8 cellular contexts compared by ENCODE assay signal in the genomic region with DNA sequence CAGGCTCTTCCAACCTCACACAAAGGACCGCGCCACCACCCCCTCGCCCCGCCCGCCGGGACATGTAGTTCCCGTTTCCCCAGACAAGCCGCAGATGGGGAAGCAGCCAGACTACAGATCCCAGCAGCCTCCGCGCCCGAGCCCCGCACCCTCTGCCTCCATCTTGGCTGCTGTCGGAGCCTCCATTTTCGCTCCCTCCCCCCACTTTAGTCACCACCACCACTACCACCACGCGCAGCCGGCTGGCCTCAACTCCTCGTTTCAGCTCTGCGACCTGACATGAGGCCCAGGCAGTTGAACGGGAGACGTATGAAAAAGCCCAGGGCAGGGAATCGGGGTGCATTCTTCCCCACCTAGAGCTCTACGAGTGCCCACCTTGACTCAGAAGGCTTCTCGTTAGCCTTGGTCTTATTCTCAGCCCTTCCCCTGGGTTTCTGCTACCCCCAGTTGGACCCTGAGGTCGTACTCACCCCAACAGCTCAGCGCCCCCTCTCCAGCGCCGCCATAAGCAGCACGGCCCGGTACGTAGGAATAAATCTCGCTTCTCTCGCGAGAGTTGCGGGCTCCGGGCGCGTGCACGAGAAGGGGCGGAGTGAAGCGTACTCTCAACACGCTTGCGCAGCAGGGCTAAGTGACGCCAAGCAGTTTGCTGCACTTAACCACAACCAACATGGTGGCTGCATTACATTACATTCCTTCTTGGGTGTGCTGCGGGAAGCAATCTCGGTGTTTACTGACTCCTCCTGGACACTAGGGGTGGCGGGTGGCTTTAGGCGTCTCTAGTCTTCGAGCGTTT. TPM values are rescaled to one million over a fixed set of nuclear protein-coding genes. Genes with fewer than 3 reads are reported as not detected.
DNase-seq lines count a peak whose midpoint lies in the region; ATAC-seq and TF ChIP-seq lines count a peak whose summit lies in the region.

Gene CSDE1 (minus strand): TSS at position 530 of the 796 bp plus-strand sequence. CDS start 18,094 bp downstream, outside the sequence.

- H3K9me3 Mint-ChIP-seq in activated CD4-positive, alpha-beta T cell treated with anti-CD3 and anti-CD28 coated beads, Interleukin-2, amount 10 ng/mL, durations not matched to agents 7 days and 5 days, result peaks cover 6% of the 10 kb centered on the region

- peak within 1 kb of the TSS; percentile 99 for H3K4me3 ChIP-seq in coronary artery

- DNase-seq in NCI-H69 (lab: John Stamatoyannopoulos, UW), result peak; percentile 97
- DNase-seq in activated CD4-positive, alpha-beta T cell treated with anti-CD3 and anti-CD28 coated beads, Interleukin-2, amount 10 ng/mL, durations not matched to agents 7 days and 5 days, result peak; percentile 97
- DNase-seq in coronary artery (ENCODE audit: low spot score), result peak; percentile 97
- peak; percentile 97 for DNase-seq in left colon
- peak; percentile 97 for DNase-seq in stimulated activated CD4-positive, alpha-beta T cell treated with anti-CD3 and anti-CD28 coated beads, Interleukin-1b, Interleukin-23, amount 100 ng/mL, for 48 hours

- ATAC-seq in GM19351 (IDR thresholded peaks at IDR 0.05; ENCODE audit: unreplicated experiment) (peak; percentile 72), HG03521 (IDR thresholded peaks at IDR 0.05; ENCODE audit: unreplicated experiment) (peak; percentile 82), left colon (peak; percentile 90)

- H3K4me3 Mint-ChIP-seq in activated CD4-positive, alpha-beta T cell treated with anti-CD3 and anti-CD28 coated beads, Interleukin-2, amount 10 ng/mL, durations not matched to agents 7 days and 5 days, result peak within 1 kb of the TSS; percentile 99

- peaks cover 27% of the 10 kb centered on the region for H3K36me3 Mint-ChIP-seq in activated CD4-positive, alpha-beta T cell treated with anti-CD3 and anti-CD28 coated beads, Interleukin-2, amount 10 ng/mL, durations not matched to agents 7 days and 5 days (ENCODE audit: low read depth)

- intact Hi-C loops in left colon (cut with DNase I, micrococcal nuclease), result no loop called here

- TF ChIP-seq CTCF in C4-2B (conservative IDR thresholded peaks at IDR 0.05) (peak; percentile 50), coronary artery (IDR thresholded peaks at IDR 0.05) (no peak)

- POLR2A ChIA-PET in activated CD4-positive, alpha-beta T cell treated with anti-CD3 and anti-CD28 coated beads, Interleukin-2, amount 10 ng/mL, durations not matched to agents 7 days and 5 days (lab: Charles Lee), result no interaction called here

- peaks cover 52% of the 10 kb centered on the region for H3K4me1 Mint-ChIP-seq in activated CD4-positive, alpha-beta T cell treated with anti-CD3 and anti-CD28 coated beads, Interleukin-2, amount 10 ng/mL, durations not matched to agents 7 days and 5 days

- peak within 1 kb of the TSS; percentile 100 for H3K27ac Mint-ChIP-seq in activated CD4-positive, alpha-beta T cell treated with anti-CD3 and anti-CD28 coated beads, Interleukin-2, amount 10 ng/mL, durations not matched to agents 7 days and 5 days

- H3K27me3 Mint-ChIP-seq in activated CD4-positive, alpha-beta T cell treated with anti-CD3 and anti-CD28 coated beads, Interleukin-2, amount 10 ng/mL, durations not matched to agents 7 days and 5 days, result no peaks in the 10 kb centered on the region

- H3K27ac ChIP-seq in C4-2B (peak within 1 kb of the TSS; percentile 95), coronary artery (peak within 1 kb of the TSS; percentile 99 to 100)

- CTCF ChIA-PET in activated CD4-positive, alpha-beta T cell treated with anti-CD3 and anti-CD28 coated beads, Interleukin-2, amount 10 ng/mL, durations not matched to agents 7 days and 5 days (lab: Charles Lee), result interaction anchor here (0.6 to 1.8 kb wide), 5 partner anchors 20 to 1829 kb away, joined by 3 to 4 read pairs (median 3); partner anchors contain the start of genes NRAS and SIKE1

RNA-seq across cellular contexts. Expression of gene CSDE1, which starts in this region (rescaled TPM):
- total RNA-seq in activated CD4-positive, alpha-beta T cell treated with anti-CD3 and anti-CD28 coated beads, Interleukin-2, amount 10 ng/mL, durations not matched to agents 7 days and 5 days, result 100 to 1,000 TPM; 381 to 439 TPM
- total RNA-seq in left colon, result 100 to 1,000 TPM; 396 to 464 TPM

Comparison
In these comparisons a context has a peak if more than half of its experiments do, and no peak if none do; other contexts are left out.
1. Peak in every context shown above with its lines: DNase-seq, ATAC-seq, H3K4me3 ChIP-seq and H3K27ac ChIP-seq.